1 cellular context compared by ENCODE assay signal in genomic region chr19:5355693-5356092, GRCh38.
TF ChIP-seq lines count a peak whose summit lies in the region.

No MANE protein-coding gene starts in this region.

TF ChIP-seq in HEK293, 187 proteins besides CTCF, POLR2A, EP300 and RAD21:
- peak; percentile 57 for TF ChIP-seq ZNF398 (tag by site-specific recombination; IDR thresholded peaks at IDR 0.05)
- TF ChIP-seq ZNF202 (tag by site-specific recombination; IDR thresholded peaks at IDR 0.05; ENCODE audit: borderline replicate concordance), result no peak
- peak; percentile 95 for TF ChIP-seq PRDM1 (tag by site-specific recombination; IDR thresholded peaks at IDR 0.05)
- peak; percentile 58 for TF ChIP-seq ZNF366 (tag by site-specific recombination; conservative IDR thresholded peaks at IDR 0.05)
TF ChIP-seq in HEK293: peak in this region for 3.
